In the genomic region with DNA sequence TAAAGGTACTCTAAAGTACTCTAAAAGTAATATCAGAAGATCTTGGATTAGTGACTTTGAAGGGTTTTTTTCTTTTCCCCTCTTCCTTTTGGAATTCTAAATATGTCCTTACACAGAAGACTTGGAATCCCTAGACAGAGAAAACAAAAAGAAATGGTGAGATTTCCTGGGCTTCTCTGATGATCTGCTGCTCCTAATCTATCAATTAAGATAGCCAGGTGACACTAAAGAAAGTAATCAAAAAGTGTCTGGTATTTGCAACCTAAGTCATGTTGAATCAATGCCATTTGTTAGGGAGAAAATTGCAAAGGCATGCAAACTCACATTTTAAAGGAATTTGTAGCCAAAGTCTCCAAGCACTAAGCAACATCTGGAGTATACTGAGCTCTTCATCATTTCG, we compare ENCODE assay signal across 21 cellular contexts. TPM values are rescaled to one million over a fixed set of nuclear protein-coding genes. Genes with fewer than 3 reads are reported as not detected.
"Had no signal": no experiment of that assay in that cellular context is flagged by ENCODE, and none has a peak within 500 bp of the region (broad histone marks: within the 10 kb centered on the region; RNA-seq: fewer than 3 reads in every experiment).

No MANE protein-coding gene starts in this region.

- H3K4me3 ChIP-seq: colonic mucosa, gastrocnemius medialis, lower lobe of right lung, right atrium auricular region, suprapubic skin had no signal

- H3K36me3 Mint-ChIP-seq: activated CD8-positive, alpha-beta memory T cell treated with anti-CD3 and anti-CD28 coated beads, Interleukin-2, amount 10 ng/mL, durations not matched to agents 7 days and 5 days; activated naive CD8-positive, alpha-beta T cell treated with anti-CD3 and anti-CD28 coated beads, Interleukin-2, amount 10 ng/mL, durations not matched to agents 7 days and 5 days; brain had no signal

- H3K27me3 ChIP-seq: colonic mucosa, gastrocnemius medialis, right atrium auricular region, suprapubic skin had no signal

- H3K27ac ChIP-seq: colonic mucosa, gastrocnemius medialis, lower lobe of right lung, right atrium auricular region, suprapubic skin had no signal

- H3K9me3 Mint-ChIP-seq: activated CD4-positive, alpha-beta memory T cell treated with anti-CD3 and anti-CD28 coated beads, Interleukin-2, amount 10 ng/mL, durations not matched to agents 7 days and 5 days; activated naive CD8-positive, alpha-beta T cell treated with anti-CD3 and anti-CD28 coated beads, Interleukin-2, amount 10 ng/mL, durations not matched to agents 7 days and 5 days; activated T-helper 17 cell treated with anti-CD3 and anti-CD28 coated beads, Interleukin-2, amount 50 U/mL, for 72 hours; central memory CD8-positive, alpha-beta T cell; stimulated activated naive CD8-positive, alpha-beta T cell treated with anti-CD3 and anti-CD28 coated beads, Interleukin-15, amount 100 ng/mL, for 72 hours had no signal

- H3K36me3 ChIP-seq: colonic mucosa, gastrocnemius medialis, lower lobe of right lung, right atrium auricular region, suprapubic skin had no signal

- H3K27me3 Mint-ChIP-seq: activated CD4-positive, alpha-beta memory T cell treated with anti-CD3 and anti-CD28 coated beads, Interleukin-2, amount 10 ng/mL, durations not matched to agents 7 days and 5 days; activated CD8-positive, alpha-beta memory T cell treated with anti-CD3 and anti-CD28 coated beads, Interleukin-2, amount 10 ng/mL, durations not matched to agents 7 days and 5 days; activated naive CD8-positive, alpha-beta T cell treated with anti-CD3 and anti-CD28 coated beads, Interleukin-2, amount 10 ng/mL, durations not matched to agents 7 days and 5 days; activated T-helper 17 cell treated with anti-CD3 and anti-CD28 coated beads, Interleukin-2, amount 50 U/mL, for 72 hours; brain; central memory CD8-positive, alpha-beta T cell; progenitor cell of endocrine pancreas; stimulated activated naive CD8-positive, alpha-beta T cell treated with anti-CD3 and anti-CD28 coated beads, Interleukin-15, amount 100 ng/mL, for 72 hours had no signal

- H3K4me3 Mint-ChIP-seq: activated CD4-positive, alpha-beta memory T cell treated with anti-CD3 and anti-CD28 coated beads, Interleukin-2, amount 10 ng/mL, durations not matched to agents 7 days and 5 days; activated CD8-positive, alpha-beta memory T cell treated with anti-CD3 and anti-CD28 coated beads, Interleukin-2, amount 10 ng/mL, durations not matched to agents 7 days and 5 days; activated naive CD8-positive, alpha-beta T cell treated with anti-CD3 and anti-CD28 coated beads, Interleukin-2, amount 10 ng/mL, durations not matched to agents 7 days and 5 days; activated T-helper 17 cell treated with anti-CD3 and anti-CD28 coated beads, Interleukin-2, amount 50 U/mL, for 72 hours; brain; central memory CD8-positive, alpha-beta T cell; stimulated activated naive CD8-positive, alpha-beta T cell treated with anti-CD3 and anti-CD28 coated beads, Interleukin-15, amount 100 ng/mL, for 72 hours had no signal

- H3K4me1 Mint-ChIP-seq: activated CD4-positive, alpha-beta memory T cell treated with anti-CD3 and anti-CD28 coated beads, Interleukin-2, amount 10 ng/mL, durations not matched to agents 7 days and 5 days; activated CD8-positive, alpha-beta memory T cell treated with anti-CD3 and anti-CD28 coated beads, Interleukin-2, amount 10 ng/mL, durations not matched to agents 7 days and 5 days; activated naive CD8-positive, alpha-beta T cell treated with anti-CD3 and anti-CD28 coated beads, Interleukin-2, amount 10 ng/mL, durations not matched to agents 7 days and 5 days; activated T-helper 17 cell treated with anti-CD3 and anti-CD28 coated beads, Interleukin-2, amount 50 U/mL, for 72 hours; brain; central memory CD8-positive, alpha-beta T cell; stimulated activated naive CD8-positive, alpha-beta T cell treated with anti-CD3 and anti-CD28 coated beads, Interleukin-15, amount 100 ng/mL, for 72 hours had no signal

- H3K4me1 ChIP-seq: colonic mucosa, gastrocnemius medialis, lower lobe of right lung, right atrium auricular region, suprapubic skin had no signal

- ATAC-seq: activated CD8-positive, alpha-beta memory T cell treated with anti-CD3 and anti-CD28 coated beads, Interleukin-2, amount 10 ng/mL, durations not matched to agents 7 days and 5 days; activated T-helper 17 cell treated with anti-CD3 and anti-CD28 coated beads, Interleukin-2, amount 50 U/mL, for 72 hours; gastrocnemius medialis; stimulated activated naive CD8-positive, alpha-beta T cell treated with anti-CD3 and anti-CD28 coated beads, Interleukin-15, amount 100 ng/mL, for 72 hours had no signal

- H3K27ac Mint-ChIP-seq: activated CD4-positive, alpha-beta memory T cell treated with anti-CD3 and anti-CD28 coated beads, Interleukin-2, amount 10 ng/mL, durations not matched to agents 7 days and 5 days; activated CD8-positive, alpha-beta memory T cell treated with anti-CD3 and anti-CD28 coated beads, Interleukin-2, amount 10 ng/mL, durations not matched to agents 7 days and 5 days; activated naive CD8-positive, alpha-beta T cell treated with anti-CD3 and anti-CD28 coated beads, Interleukin-2, amount 10 ng/mL, durations not matched to agents 7 days and 5 days; activated T-helper 17 cell treated with anti-CD3 and anti-CD28 coated beads, Interleukin-2, amount 50 U/mL, for 72 hours; brain; progenitor cell of endocrine pancreas; stimulated activated naive CD8-positive, alpha-beta T cell treated with anti-CD3 and anti-CD28 coated beads, Interleukin-15, amount 100 ng/mL, for 72 hours had no signal

- DNase-seq: activated CD4-positive, alpha-beta memory T cell treated with anti-CD3 and anti-CD28 coated beads, Interleukin-2, amount 10 ng/mL, durations not matched to agents 7 days and 5 days; activated CD4-positive, alpha-beta T cell treated with anti-CD3 and anti-CD28 coated beads for 48 hours; activated CD4-positive, CD25-positive, alpha-beta regulatory T cell; activated CD8-positive, alpha-beta memory T cell treated with anti-CD3 and anti-CD28 coated beads, Interleukin-2, amount 10 ng/mL, durations not matched to agents 7 days and 5 days; activated naive CD4-positive, alpha-beta T cell; activated naive CD8-positive, alpha-beta T cell treated with anti-CD3 and anti-CD28 coated beads, Interleukin-2, amount 10 ng/mL, durations not matched to agents 7 days and 5 days; colonic mucosa; erythroblast; gastrocnemius medialis; head of caudate nucleus; lower lobe of right lung; stimulated activated CD4-positive, alpha-beta T cell treated with anti-CD3 and anti-CD28 coated beads, Interleukin-2, amount 100 ng/mL, for 48 hours; stimulated activated naive CD8-positive, alpha-beta T cell treated with anti-CD3 and anti-CD28 coated beads, Interleukin-15, amount 100 ng/mL, for 72 hours; T-helper 1 cell; T-helper 9 cell had no signal

- H3K9me3 ChIP-seq: colonic mucosa, gastrocnemius medialis, lower lobe of right lung, right atrium auricular region, suprapubic skin had no signal

RNA-seq across cellular contexts. Expression of a gene that starts 29.5 kb away (rescaled TPM):
- total RNA-seq: activated CD8-positive, alpha-beta memory T cell treated with anti-CD3 and anti-CD28 coated beads, Interleukin-2, amount 10 ng/mL, durations not matched to agents 7 days and 5 days; activated naive CD8-positive, alpha-beta T cell treated with anti-CD3 and anti-CD28 coated beads, Interleukin-2, amount 10 ng/mL, durations not matched to agents 7 days and 5 days had no signal
